Comparison of ENCODE assay signal across 11 cellular contexts in the genomic region with DNA sequence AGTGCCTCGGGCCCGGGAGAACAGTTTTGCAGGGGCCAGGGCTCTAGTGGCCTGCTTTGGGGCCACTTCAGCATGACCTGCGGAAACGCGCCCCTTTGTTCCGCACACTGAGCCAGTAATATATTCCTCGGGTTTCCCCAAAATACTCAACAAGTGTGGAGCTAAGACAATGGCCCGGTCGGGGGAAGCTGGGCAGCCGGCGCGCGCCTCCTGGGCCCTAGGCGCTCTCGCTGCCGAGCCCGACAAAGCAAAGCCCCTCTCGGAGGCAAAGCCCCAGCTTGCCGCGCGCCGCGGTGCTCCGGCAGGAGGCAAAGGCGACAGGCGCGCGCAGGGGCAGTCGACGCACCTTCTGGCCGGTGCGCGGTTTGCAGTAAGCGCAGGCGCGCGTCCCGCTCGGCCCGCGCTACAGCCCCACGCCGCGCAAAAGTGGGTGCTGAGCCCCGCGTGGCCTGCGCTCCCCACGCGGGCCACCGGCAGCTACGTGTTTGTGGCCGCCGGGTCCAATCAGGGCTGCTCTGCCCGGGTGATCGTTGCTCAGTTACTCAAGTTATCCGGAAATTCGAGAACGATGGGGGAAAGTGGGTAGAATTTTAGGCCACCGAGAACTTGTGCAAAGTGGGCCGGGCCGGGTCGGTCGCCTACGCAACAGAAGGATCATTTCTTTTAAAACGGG. TPM values are rescaled to one million over a fixed set of nuclear protein-coding genes. Genes with fewer than 3 reads are reported as not detected.
DNase-seq lines count a peak whose midpoint lies in the region; ATAC-seq and TF ChIP-seq lines count a peak whose summit lies in the region.
"Had no signal": no experiment of that assay in that cellular context is flagged by ENCODE, and none has a peak within 500 bp of the region (broad histone marks: within the 10 kb centered on the region; RNA-seq: fewer than 3 reads in every experiment).

No MANE protein-coding gene starts in this region.

- peaks cover 5% of the 10 kb centered on the region for H3K27me3 ChIP-seq in GM06990 (replicated peaks; ENCODE audit: control insufficient read depth, insufficient read depth, low read length)

- H3K4me3 ChIP-seq in GM06990 (replicated peaks; ENCODE audit: low read depth, low read length): no peak overlapping the region

- H3K27me3 Mint-ChIP-seq in neural crest cell (ENCODE audit: low read depth): peaks cover 75% of the 10 kb centered on the region

- H3K4me1 Mint-ChIP-seq in neural crest cell: peaks cover 52% of the 10 kb centered on the region

- no peak for TF ChIP-seq CTCF in GM06990 (IDR thresholded peaks at IDR 0.05; ENCODE audit: insufficient read depth, low read length, poor library complexity, severe bottlenecking)
- TF ChIP-seq CTCF in neural crest cell (conservative IDR thresholded peaks at IDR 0.05): peak; percentile 13

- DNase-seq in NCI-H1436 (lab: John Stamatoyannopoulos, UW) (peak; percentile 35), NCI-H1436 treated with DMSO at 0.1 percent for 48 hours (lab: John Stamatoyannopoulos, UW) (no peak), GM06990 (ENCODE audit: extremely low read depth, insufficient read length) (peak; percentile 33), caudate nucleus (lab: John Stamatoyannopoulos, UW) (peak in 1 of 61 donors; percentile 20), neural crest cell (ENCODE audit: low read depth, low spot score) (peak; percentile 35), RPMI8226 (no peak)
- DNase-seq: ACHN; central memory CD4-positive, alpha-beta T cell; NCI-H510A had no signal

- peak overlapping the region; percentile 83 for H3K27ac ChIP-seq in caudate nucleus (ENCODE audit: low read depth, low read length)

- peak overlapping the region; percentile 100 for H3K4me3 Mint-ChIP-seq in neural crest cell

- ATAC-seq in HG03460 (IDR thresholded peaks at IDR 0.05; ENCODE audit: unreplicated experiment) (no peak), HG03159 (IDR thresholded peaks at IDR 0.05; ENCODE audit: unreplicated experiment) (no peak)

- H3K27ac Mint-ChIP-seq in neural crest cell (ENCODE audit: unreplicated experiment): peak overlapping the region; percentile 65

- H3K9me3 Mint-ChIP-seq in neural crest cell: no peaks in the 10 kb centered on the region

- no peaks in the 10 kb centered on the region for H3K36me3 Mint-ChIP-seq in neural crest cell (ENCODE audit: low read depth)

- H3K36me3 ChIP-seq in GM06990 (ENCODE audit: control insufficient read depth, insufficient read depth, low read length): no peaks in the 10 kb centered on the region

RNA-seq across cellular contexts. Expression of a gene that starts 3.2 kb away (rescaled TPM):
- 52.1 and 53.8 TPM in 2 replicates for total RNA-seq in neural crest cell

Comparison
In these comparisons a context has a peak if more than half of its experiments do, and no peak if none do; other contexts are left out.
1. DNase-seq: peak in NCI-H1436 (single experiment), GM06990 (single experiment) and neural crest cell (single experiment); none in NCI-H1436 treated with DMSO at 0.1 percent for 48 hours (single experiment) and RPMI8226 (single experiment).